In genomic region chr7:116953727-116954442, GRCh38 we compare ENCODE assay signal across 8 cellular contexts. TPM values are rescaled to one million over a fixed set of nuclear protein-coding genes. Genes with fewer than 3 reads are reported as not detected.
DNase-seq lines count a peak whose midpoint lies in the region; ATAC-seq and TF ChIP-seq lines count a peak whose summit lies in the region.

No MANE protein-coding gene starts in this region.

- H3K9me3 Mint-ChIP-seq in activated naive CD4-positive, alpha-beta T cell treated with anti-CD3 and anti-CD28 coated beads, Interleukin-2, amount 50 U/mL, for 72 hours = no peaks in the 10 kb centered on the region

- DNase-seq in DMS 273 treated with DMSO at 0.1 percent for 48 hours (lab: John Stamatoyannopoulos, UW) = peak; percentile 85
- peak; percentile 75 for DNase-seq in OCI-M1 (lab: John Stamatoyannopoulos, UW)
- peak in 1 of 2 donors; percentile 63 for DNase-seq in activated naive CD4-positive, alpha-beta T cell treated with anti-CD3 and anti-CD28 coated beads, Interleukin-2, amount 50 U/mL, for 72 hours (ENCODE audit: low spot score in 2 of 2)
- DNase-seq in globus pallidus (ENCODE audit: low spot score) = peak; percentile 65
- DNase-seq in non-pigmented ciliary epithelial cell (ENCODE audit: low read depth) = peak; percentile 49
- DNase-seq in uterus = peak; percentile 56 to 67

- intact Hi-C loops in uterus (cut with DNase I; ENCODE audit: low total_unique reads) = no loop called here

- ATAC-seq in GM19452 (IDR thresholded peaks at IDR 0.05; ENCODE audit: unreplicated experiment) (peak; percentile 45), HG03571 (IDR thresholded peaks at IDR 0.05; ENCODE audit: unreplicated experiment) (peak; percentile 38)
- ATAC-seq in activated naive CD4-positive, alpha-beta T cell treated with anti-CD3 and anti-CD28 coated beads, Interleukin-2, amount 50 U/mL, for 72 hours = peak; percentile 71

- H3K36me3 ChIP-seq in uterus = no peaks in the 10 kb centered on the region

- TF ChIP-seq CTCF in uterus (IDR thresholded peaks at IDR 0.05) = no peak

- no peaks in the 10 kb centered on the region for H3K27me3 ChIP-seq in uterus

- H3K9me3 ChIP-seq in uterus = no peaks in the 10 kb centered on the region

- H3K36me3 Mint-ChIP-seq in activated naive CD4-positive, alpha-beta T cell treated with anti-CD3 and anti-CD28 coated beads, Interleukin-2, amount 50 U/mL, for 72 hours = no peaks in the 10 kb centered on the region

- H3K27ac ChIP-seq in uterus = peak overlapping the region; percentile 99 to 100

- peak; percentile 51 to 66 for TF ChIP-seq POLR2A in uterus (IDR thresholded peaks at IDR 0.05)

- peak overlapping the region; percentile 72 to 82 for H3K27ac Mint-ChIP-seq in activated naive CD4-positive, alpha-beta T cell treated with anti-CD3 and anti-CD28 coated beads, Interleukin-2, amount 50 U/mL, for 72 hours

- peak overlapping the region; percentile 60 to 99 for H3K4me3 ChIP-seq in uterus

- H3K4me1 ChIP-seq in uterus = peaks cover 0 to 10% of the 10 kb centered on the region in 2 donors

RNA-seq across cellular contexts. Expression of gene ST7, which starts 0.6 kb away (rescaled TPM):
- total RNA-seq in activated naive CD4-positive, alpha-beta T cell treated with anti-CD3 and anti-CD28 coated beads, Interleukin-2, amount 50 U/mL, for 72 hours = 1 to 10 TPM; 4.0 to 5.8 TPM
- 10 to 100 TPM; 27.4 to 41.0 (median 31.4) TPM for total RNA-seq in uterus

Comparison
In these comparisons a context has a peak if more than half of its experiments do, and no peak if none do; other contexts are left out.
1. RNA of gene ST7, which starts 0.6 kb away (total RNA-seq): 27.4 to 41.0 TPM in uterus; 4.0 to 5.8 TPM in activated naive CD4-positive, alpha-beta T cell treated with anti-CD3 and anti-CD28 coated beads, Interleukin-2, amount 50 U/mL, for 72 hours; every median in the first group is over 4 times any median in the second.
2. Peak in every context shown above with its lines, with median percentiles within 50 percentile points of each other: ATAC-seq.